Comparison of ENCODE assay signal across 31 cellular contexts in genomic region chr2:135010200-135010942, GRCh38. TPM values are rescaled to one million over a fixed set of nuclear protein-coding genes. Genes with fewer than 3 reads are reported as not detected.
"Had no signal": no experiment of that assay in that cellular context is flagged by ENCODE, and none has a peak within 500 bp of the region (broad histone marks: within the 10 kb centered on the region; RNA-seq: fewer than 3 reads in every experiment).

No MANE protein-coding gene starts in this region.

- H3K27ac ChIP-seq: brain microvascular endothelial cell, PC-9, SJCRH30, SK-N-MC had no signal

- H3K4me1 ChIP-seq: SJCRH30 had no signal

- H3K4me3 ChIP-seq: PC-9, SJCRH30, SK-N-MC had no signal

- ATAC-seq: activated CD4-positive, CD25-positive, alpha-beta regulatory T cell treated with anti-CD3 and anti-CD28 coated beads, Interleukin-2, amount 50 U/mL, for 24 hours; WTC11 had no signal

- H3K36me3 ChIP-seq: brain microvascular endothelial cell, SJCRH30 had no signal

- H3K27me3 ChIP-seq: brain microvascular endothelial cell, SJCRH30 had no signal

- H3K9me3 ChIP-seq: SJCRH30 had no signal

- H2AFZ ChIP-seq: PC-9 had no signal

- H3K4me2 ChIP-seq: PC-9 had no signal

- FAIRE-seq: colon, TTC549 had no signal

- DNase-seq: activated CD4-positive, alpha-beta memory T cell treated with anti-CD3 and anti-CD28 coated beads, Interleukin-2, amount 10 ng/mL, durations not matched to agents 7 days and 5 days; activated CD4-positive, alpha-beta T cell treated with anti-CD3 and anti-CD28 coated beads for 48 hours; activated effector memory CD4-positive, alpha-beta T cell treated with anti-CD3 and anti-CD28 coated beads, Interleukin-2, amount 50 U/mL, for 16 hours; activated naive CD4-positive, alpha-beta T cell; activated naive CD4-positive, alpha-beta T cell treated with anti-CD3 and anti-CD28 coated beads, Interleukin-2, amount 50 U/mL, for 16 hours; activated naive CD8-positive, alpha-beta T cell treated with anti-CD3 and anti-CD28 coated beads for 36 hours; activated T-cell treated with anti-CD3 and anti-CD28 coated beads, Interleukin-2, amount 50 U/mL, for 24 hours; amniotic stem cell; aorta; brain microvascular endothelial cell; central memory CD4-positive, alpha-beta T cell; MM.1S; MV-4-11; NCI-H1092; NCI-H1436 treated with DMSO at 0.1 percent for 48 hours; NCI-H1694 treated with DMSO at 0.1 percent for 48 hours; NCI-H2029; NCI-H345; NCI-H524 treated with DMSO at 0.1 percent for 48 hours; PC-9; Right ventricle myocardium superior; SJCRH30 had no signal

RNA-seq across cellular contexts. Expression of gene MAP3K19, which starts 36.9 kb away (rescaled TPM):
- total RNA-seq: activated CD4-positive, alpha-beta memory T cell treated with anti-CD3 and anti-CD28 coated beads, Interleukin-2, amount 10 ng/mL, durations not matched to agents 7 days and 5 days; activated CD8-positive, alpha-beta memory T cell treated with anti-CD3 and anti-CD28 coated beads for 36 hours; activated naive CD8-positive, alpha-beta T cell treated with anti-CD3 and anti-CD28 coated beads for 36 hours; aorta; LHCN-M2; NCI-H460; PC-9; Right ventricle myocardium superior; SJCRH30; T-helper 1 cell treated with Interleukin-12 subunit alpha and Interleukin-12 subunit beta and Interleukin-4 antibody, amounts not matched to agents 30 ng/mL and 1 ng/mL, for 36 hours; WTC11 had no signal
- polyA plus RNA-seq: aorta had no signal
